Comparison of ENCODE assay signal across 32 cellular contexts in the genomic region with DNA sequence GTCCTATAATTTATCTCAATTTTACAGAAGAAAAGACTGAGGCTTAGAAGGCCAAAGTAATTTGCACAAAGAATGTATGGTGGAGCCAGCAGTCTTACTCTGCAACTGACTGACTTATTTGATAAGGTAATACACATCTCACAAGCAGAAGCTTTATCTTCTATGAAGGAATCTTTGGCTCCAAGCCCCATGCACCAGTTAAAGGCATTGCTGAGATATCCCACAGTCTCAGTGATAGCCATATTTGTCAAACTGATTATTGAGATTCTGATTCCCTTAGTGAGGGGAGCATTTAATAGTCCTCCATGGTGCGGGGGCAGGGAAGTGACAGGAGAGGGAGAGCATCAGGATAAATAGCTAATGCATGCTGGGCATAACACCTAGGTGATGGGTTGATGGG.
DNase-seq lines count a peak whose midpoint lies in the region; ATAC-seq, FAIRE-seq and TF ChIP-seq lines count a peak whose summit lies in the region.
"Had no signal": no experiment of that assay in that cellular context is flagged by ENCODE, and none has a peak within 500 bp of the region (broad histone marks: within the 10 kb centered on the region; RNA-seq: fewer than 3 reads in every experiment).

No MANE protein-coding gene starts in this region.

- CTCF ChIA-PET in H1 (lab: Charles Lee; ENCODE audit: partially characterized antibody): interaction anchor here (1.1 kb wide), 1 partner anchor 31 kb away, joined by 3 read pairs; no protein-coding TSS in a partner anchor
- CTCF ChIA-PET in CD8-positive, alpha-beta memory T cell (lab: Charles Lee): no interaction called here

- H3K79me2 ChIP-seq in H1 (ENCODE audit: control insufficient read depth in 1 of 2, insufficient read depth in 2 of 2, low read length in 2 of 2) (no peaks in the 10 kb centered on the region), mesendoderm (ENCODE audit: control insufficient read depth, insufficient read depth, low read length) (no peaks in the 10 kb centered on the region)

- H3K4ac ChIP-seq in H1 (replicated peaks; ENCODE audit: insufficient read length, low read depth, low read length) (no peak overlapping the region), mesendoderm (ENCODE audit: low read depth, low read length) (no peak overlapping the region)

- H3K4me3 Mint-ChIP-seq in CD8-positive, alpha-beta memory T cell: no peak overlapping the region
- H3K4me3 Mint-ChIP-seq: B cell; CD14-positive monocyte; CD4-positive, alpha-beta memory T cell; CD4-positive, alpha-beta T cell; CD4-positive, CD25-positive, alpha-beta regulatory T cell; CD8-positive, alpha-beta T cell had no signal

- no peak overlapping the region for H2BK20ac ChIP-seq in H1 (ENCODE audit: low read length)

- H2BK5ac ChIP-seq in H1 (ENCODE audit: low read depth, low read length): no peak overlapping the region
- no peak overlapping the region for H2BK5ac ChIP-seq in mesendoderm (ENCODE audit: low read length)

- TF ChIP-seq CTCF in H1 (IDR thresholded peaks at IDR 0.05; ENCODE audit: control extremely low read depth in 1 of 3, insufficient read depth in 1 of 3, low read depth in 1 of 3, low read length in 3 of 3): no peak

- peak; percentile 59 for DNase-seq in NCI-H226
- DNase-seq in H1 (ENCODE audit: low read depth in 1 of 2, low spot score in 2 of 2): no peak
- DNase-seq in mesendoderm: peak; percentile 78
- no peak for DNase-seq in nucleus accumbens (lab: John Stamatoyannopoulos, UW)
- DNase-seq in CD8-positive, alpha-beta memory T cell: no peak
- DNase-seq: 8988T; ACHN; AML-193; BE2C; C1 segment of cervical spinal cord; Caco-2; Calu3; CD4-positive, alpha-beta T cell; CD4-positive, CD25-positive, alpha-beta regulatory T cell; CD8-positive, alpha-beta T cell; COR-L47; DMS 273 treated with DMSO at 0.1 percent for 48 hours; DMS153; DMS53; DND-41; EL had no signal

- H3K4me1 Mint-ChIP-seq in CD8-positive, alpha-beta memory T cell: peaks cover 11 to 23% (median 19%) of the 10 kb centered on the region in 3 donors

- no peaks in the 10 kb centered on the region for H3K9me3 ChIP-seq in H1 (ENCODE audit: insufficient read depth in 2 of 2, low read depth in 1 of 2, low read length in 1 of 2)
- no peaks in the 10 kb centered on the region for H3K9me3 ChIP-seq in CD8-positive, alpha-beta memory T cell (ENCODE audit: low read length)
- H3K9me3 ChIP-seq: A549, BE2C, BLaER1, Caco-2 had no signal

- H2BK120ac ChIP-seq in H1 (replicated peaks; ENCODE audit: low read depth, low read length) (no peak overlapping the region), mesendoderm (ENCODE audit: low read depth, low read length) (no peak overlapping the region)

- peaks cover 0 to 2% (median 0%) of the 10 kb centered on the region in 5 donors for H3K9me3 Mint-ChIP-seq in CD8-positive, alpha-beta memory T cell

- no peak for TF ChIP-seq EP300 in H1 (IDR thresholded peaks at IDR 0.05; ENCODE audit: borderline replicate concordance in 1 of 2, low read depth in 2 of 2, low read length in 2 of 2)

- no peak overlapping the region for H4K8ac ChIP-seq in H1 (ENCODE audit: extremely low read depth, insufficient read depth, low read length)
- H4K8ac ChIP-seq in mesendoderm (ENCODE audit: low read depth, low read length): no peak overlapping the region

- no peak overlapping the region for H2AFZ ChIP-seq in H1 (ENCODE audit: low read length)

- no peak overlapping the region for H3K27ac Mint-ChIP-seq in CD8-positive, alpha-beta memory T cell
- H3K27ac Mint-ChIP-seq: B cell; CD14-positive monocyte; CD4-positive, alpha-beta memory T cell; CD4-positive, alpha-beta T cell; CD4-positive, CD25-positive, alpha-beta regulatory T cell; CD8-positive, alpha-beta T cell had no signal

- TF ChIP-seq RAD21 in H1 (IDR thresholded peaks at IDR 0.05 in 1 of 2, conservative IDR thresholded peaks at IDR 0.05 in 1 of 2; ENCODE audit: low read depth in 2 of 2, low read length in 2 of 2): no peak

- H3K56ac ChIP-seq in H1 (replicated peaks; ENCODE audit: insufficient read length, low read depth, low read length): no peak overlapping the region
- H3K56ac ChIP-seq in mesendoderm (ENCODE audit: low read length): no peak overlapping the region

- peaks cover 0 to under 1% (median 0%) of the 10 kb centered on the region in 4 experiments; a peak in 1 of 7 replicates for H3K4me1 ChIP-seq in H1 (replicated peaks in 1 of 4; ENCODE audit: control insufficient read depth in 3 of 4, insufficient read depth in 4 of 4, low read length in 3 of 4)
- H3K4me1 ChIP-seq in mesendoderm (ENCODE audit: control insufficient read depth, low read depth, low read length): no peaks in the 10 kb centered on the region
- H3K4me1 ChIP-seq in CD8-positive, alpha-beta memory T cell (ENCODE audit: insufficient read depth, low read length): peaks cover 17% of the 10 kb centered on the region
- H3K4me1 ChIP-seq: A549, BE2C, Caco-2 had no signal

- H4K91ac ChIP-seq in H1 (replicated peaks; ENCODE audit: insufficient read length, low read length): no peak overlapping the region

- H2AK5ac ChIP-seq in H1 (ENCODE audit: low read depth, low read length) (no peak overlapping the region), mesendoderm (ENCODE audit: low read length) (no peak overlapping the region)

- POLR2A ChIA-PET in H1 (lab: Charles Lee; ENCODE audit: partially characterized antibody): interaction anchor here (1.2 kb wide), 1 partner anchor 530 kb away, joined by 4 read pairs; a partner anchor contains a TSS
- POLR2A ChIA-PET in CD8-positive, alpha-beta memory T cell (lab: Charles Lee): no interaction called here

- H2BK12ac ChIP-seq in H1 (ENCODE audit: low read depth, low read length): no peak overlapping the region

- H3K27ac ChIP-seq in H1 (ENCODE audit: low read depth, low read length): no peak overlapping the region
- no peak overlapping the region for H3K27ac ChIP-seq in mesendoderm (ENCODE audit: low read depth, low read length)
- no peak overlapping the region for H3K27ac ChIP-seq in CD8-positive, alpha-beta memory T cell (ENCODE audit: low read depth, low read length)
- H3K27ac ChIP-seq: 22Rv1; A549; BLaER1; BLaER1 treated with 17β-estradiol and CSF1 and Interleukin-3, amounts not matched to agents 10 nM and 100 nM; C4-2B had no signal

- H3K4me2 ChIP-seq in H1 (ENCODE audit: insufficient read depth in 1 of 2, low read depth in 2 of 2, low read length in 2 of 2): no peak overlapping the region
- no peak overlapping the region for H3K4me2 ChIP-seq in mesendoderm (ENCODE audit: low read length)
- H3K4me2 ChIP-seq: A549; BLaER1; BLaER1 treated with 17β-estradiol and CSF1 and Interleukin-3, amounts not matched to agents 10 nM and 100 nM had no signal

- no peaks in the 10 kb centered on the region for H3K27me3 ChIP-seq in H1 (replicated peaks in 1 of 4; ENCODE audit: control insufficient read depth in 3 of 4, extremely low read depth in 1 of 4, insufficient read depth in 3 of 4, low read length in 3 of 4)
- no peaks in the 10 kb centered on the region for H3K27me3 ChIP-seq in mesendoderm (ENCODE audit: insufficient read depth, low read length, poor library complexity)
- H3K27me3 ChIP-seq in CD8-positive, alpha-beta memory T cell (ENCODE audit: insufficient read depth, low read length, poor library complexity, severe bottlenecking): no peaks in the 10 kb centered on the region
- H3K27me3 ChIP-seq: BE2C; BLaER1; BLaER1 treated with 17β-estradiol and CSF1 and Interleukin-3, amounts not matched to agents 10 nM and 100 nM had no signal

- H3K36me3 Mint-ChIP-seq in CD8-positive, alpha-beta memory T cell: peaks cover 0 to 6% (median 0%) of the 10 kb centered on the region in 3 donors
- H3K36me3 Mint-ChIP-seq: CD14-positive monocyte; CD4-positive, alpha-beta memory T cell; CD4-positive, CD25-positive, alpha-beta regulatory T cell; CD8-positive, alpha-beta T cell had no signal

- H4K5ac ChIP-seq in H1 (ENCODE audit: insufficient read length, low read depth, low read length): no peak overlapping the region
- H4K5ac ChIP-seq in mesendoderm (ENCODE audit: low read length): no peak overlapping the region

- ATAC-seq in HG02588 (IDR thresholded peaks at IDR 0.05; ENCODE audit: unreplicated experiment): no peak
- ATAC-seq: A549; CD8-positive, alpha-beta T cell had no signal

- peak overlapping the region; percentile 70 for H3K23ac ChIP-seq in H1 (ENCODE audit: insufficient read length)
- H3K23ac ChIP-seq in mesendoderm (ENCODE audit: low read length): no peak overlapping the region

- H2BK15ac ChIP-seq in H1 (ENCODE audit: low read length) (no peak overlapping the region), mesendoderm (replicated peaks; ENCODE audit: low read depth) (no peak overlapping the region)

- no peak overlapping the region for H3K4me3 ChIP-seq in H1 (ENCODE audit: extremely low read depth in 1 of 4, insufficient read depth in 2 of 4, low read depth in 3 of 4, low read length in 4 of 4)
- no peak overlapping the region for H3K4me3 ChIP-seq in mesendoderm (ENCODE audit: low read length)
- no peak overlapping the region for H3K4me3 ChIP-seq in CD8-positive, alpha-beta memory T cell (ENCODE audit: low read length)
- H3K4me3 ChIP-seq: A549; BLaER1; BLaER1 treated with 17β-estradiol and CSF1 and Interleukin-3, amounts not matched to agents 10 nM and 100 nM had no signal

- H3K36me3 ChIP-seq in H1 (ENCODE audit: control insufficient read depth in 2 of 4, insufficient read depth in 4 of 4, low read length in 3 of 4) (no peaks in the 10 kb centered on the region), mesendoderm (ENCODE audit: control insufficient read depth, insufficient read depth, low read length) (no peaks in the 10 kb centered on the region)
- no peaks in the 10 kb centered on the region for H3K36me3 ChIP-seq in CD8-positive, alpha-beta memory T cell (ENCODE audit: insufficient read depth, low read length)
- H3K36me3 ChIP-seq: BE2C; BLaER1; BLaER1 treated with 17β-estradiol and CSF1 and Interleukin-3, amounts not matched to agents 10 nM and 100 nM had no signal

- TF ChIP-seq POLR2A in H1 (IDR thresholded peaks at IDR 0.05; ENCODE audit: control extremely low read depth in 1 of 2, low read depth in 2 of 2, low read length in 2 of 2): no peak

- no peak overlapping the region for H3K9ac ChIP-seq in H1 (replicated peaks in 1 of 4; ENCODE audit: extremely low read depth in 1 of 4, low read depth in 3 of 4, low read length in 3 of 4)
- H3K9ac ChIP-seq in mesendoderm (ENCODE audit: low read length): no peak overlapping the region
- H3K9ac ChIP-seq: BLaER1; BLaER1 treated with 17β-estradiol and CSF1 and Interleukin-3, amounts not matched to agents 10 nM and 100 nM had no signal

- H3K14ac ChIP-seq in H1 (ENCODE audit: insufficient read length): no peak overlapping the region

- H4K20me1 ChIP-seq in H1 (replicated peaks in 1 of 2; ENCODE audit: control insufficient read depth in 1 of 2, insufficient read depth in 2 of 2, low read length in 2 of 2): no peaks in the 10 kb centered on the region
- H4K20me1 ChIP-seq: BLaER1; BLaER1 treated with 17β-estradiol and CSF1 and Interleukin-3, amounts not matched to agents 10 nM and 100 nM had no signal

- FAIRE-seq in H1 (lab: Jason Lieb, UNC): no peak
- FAIRE-seq: A204.1, A549, D721Med had no signal

- H3K18ac ChIP-seq in H1 (ENCODE audit: extremely low read depth, low read length) (no peak overlapping the region), mesendoderm (ENCODE audit: low read length) (no peak overlapping the region)

- no peaks in the 10 kb centered on the region for H3K23me2 ChIP-seq in H1 (ENCODE audit: low read depth, low read length)

- 100% methylated on average over 1 of the region's 1 CpG; no CpG with 5 or more reads in 1 of the 2 experiments for WGBS in H1 (ENCODE audit: extremely low coverage in 1 of 2, insufficient coverage in 1 of 2, insufficient read length in 1 of 2, insufficient replicate concordance in 2 of 2, low coverage in 1 of 2, low lambda C conversion rate in 2 of 2, missing lambda C conversion rate in 1 of 2), 2 experiments
- WGBS in mesendoderm (ENCODE audit: extremely low coverage, insufficient coverage, low lambda C conversion rate): no CpG with 5 or more reads among the region's 1 CpG

- H3K79me1 ChIP-seq in H1 (ENCODE audit: low read depth, low read length): no peaks in the 10 kb centered on the region
- H3K79me1 ChIP-seq in mesendoderm (ENCODE audit: low read length): no peaks in the 10 kb centered on the region

- peaks cover 2 to 16% of the 10 kb centered on the region in 2 donors for H3K27me3 Mint-ChIP-seq in CD8-positive, alpha-beta memory T cell
- H3K27me3 Mint-ChIP-seq: CD4-positive, alpha-beta T cell; CD4-positive, CD25-positive, alpha-beta regulatory T cell had no signal

Comparison
In these comparisons a context has a peak if more than half of its experiments do, and no peak if none do; other contexts are left out.
1. DNase-seq: peak in NCI-H226 (single experiment) and mesendoderm (single experiment); none in H1 (0 of 2), nucleus accumbens (0 of 56) and CD8-positive, alpha-beta memory T cell (0 of 5).